ENCODE assay signal across 8 cellular contexts in genomic region chr7:43985904-43986864, GRCh38. TPM values are rescaled to one million over a fixed set of nuclear protein-coding genes. Genes with fewer than 3 reads are reported as not detected.
DNase-seq lines count a peak whose midpoint lies in the region; ATAC-seq and TF ChIP-seq lines count a peak whose summit lies in the region.
"Not testable (repeated sequence)": the region's sequence is repeated elsewhere in the genome, so short reads cannot be mapped to it uniquely, and the experiment has no call there.

No MANE protein-coding gene starts in this region.

- in situ Hi-C loops in ACHN (cut with HindIII; ENCODE audit: low pct_ligation_motif_present, low pct_unique_long_range_greater_than_20kb, low sequenced_read_pairs), result not testable (repeated sequence)

- POLR2A ChIA-PET in activated CD4-positive, alpha-beta memory T cell treated with anti-CD3 and anti-CD28 coated beads, Interleukin-2, amount 10 ng/mL, durations not matched to agents 7 days and 5 days (lab: Charles Lee), result not testable (repeated sequence)

- not testable (repeated sequence) for H3K27me3 Mint-ChIP-seq in activated CD4-positive, alpha-beta memory T cell treated with anti-CD3 and anti-CD28 coated beads, Interleukin-2, amount 10 ng/mL, durations not matched to agents 7 days and 5 days; chondrocyte (ENCODE audit: low read depth)

- H3K4me1 Mint-ChIP-seq in activated CD4-positive, alpha-beta memory T cell treated with anti-CD3 and anti-CD28 coated beads, Interleukin-2, amount 10 ng/mL, durations not matched to agents 7 days and 5 days; chondrocyte (ENCODE audit: low read depth): not testable (repeated sequence)

- not testable (repeated sequence) for H3K27ac Mint-ChIP-seq in activated CD4-positive, alpha-beta memory T cell treated with anti-CD3 and anti-CD28 coated beads, Interleukin-2, amount 10 ng/mL, durations not matched to agents 7 days and 5 days; chondrocyte (ENCODE audit: unreplicated experiment)

- CTCF ChIA-PET in activated CD4-positive, alpha-beta memory T cell treated with anti-CD3 and anti-CD28 coated beads, Interleukin-2, amount 10 ng/mL, durations not matched to agents 7 days and 5 days (lab: Charles Lee), result not testable (repeated sequence)

- not testable (repeated sequence) for H3K4me3 Mint-ChIP-seq in activated CD4-positive, alpha-beta memory T cell treated with anti-CD3 and anti-CD28 coated beads, Interleukin-2, amount 10 ng/mL, durations not matched to agents 7 days and 5 days
- peak overlapping the region; percentile 48 for H3K4me3 Mint-ChIP-seq in chondrocyte (ENCODE audit: unreplicated experiment)

- peak; percentile 70 for ATAC-seq in GM18873 (IDR thresholded peaks at IDR 0.05; ENCODE audit: low FRiP score, unreplicated experiment)
- ATAC-seq in HG03064 (IDR thresholded peaks at IDR 0.05; ENCODE audit: low read depth, unreplicated experiment), result peak; percentile 71

- H3K36me3 Mint-ChIP-seq in activated CD4-positive, alpha-beta memory T cell treated with anti-CD3 and anti-CD28 coated beads, Interleukin-2, amount 10 ng/mL, durations not matched to agents 7 days and 5 days (ENCODE audit: low read depth); chondrocyte (ENCODE audit: low read depth): not testable (repeated sequence)

- DNase-seq in ACHN (peak; percentile 80), NCI-H748 (lab: John Stamatoyannopoulos, UW; ENCODE audit: unreplicated experiment) (peak; percentile 69), iris pigment epithelial cell (ENCODE audit: low read depth) (peak; percentile 67)
- peak; percentile 84 for DNase-seq in activated CD4-positive, alpha-beta memory T cell treated with anti-CD3 and anti-CD28 coated beads, Interleukin-2, amount 10 ng/mL, durations not matched to agents 7 days and 5 days
- DNase-seq in chondrocyte (ENCODE audit: low spot score), result not testable (repeated sequence)
- DNase-seq in stimulated activated CD4-positive, alpha-beta T cell treated with anti-CD3 and anti-CD28 coated beads, Interleukin-12 subunit alpha, Interleukin-12 subunit beta, amount 100 ng/mL, for 4 hours, result peak; percentile 86

- not testable (repeated sequence) for H3K9me3 Mint-ChIP-seq in activated CD4-positive, alpha-beta memory T cell treated with anti-CD3 and anti-CD28 coated beads, Interleukin-2, amount 10 ng/mL, durations not matched to agents 7 days and 5 days; chondrocyte (ENCODE audit: low read depth)

- TF ChIP-seq CTCF in chondrocyte (IDR thresholded peaks at IDR 0.05), result peak; percentile 81

RNA-seq across cellular contexts. Expression of gene SPDYE1, which starts 11.5 kb away (rescaled TPM):
- not detected for total RNA-seq in activated CD4-positive, alpha-beta memory T cell treated with anti-CD3 and anti-CD28 coated beads, Interleukin-2, amount 10 ng/mL, durations not matched to agents 7 days and 5 days
- total RNA-seq in chondrocyte, result not detected in 3 replicates

RNA-seq across cellular contexts. Expression of gene DBNL, which starts 58.3 kb away (rescaled TPM):
- 100 to 1,000 TPM; 175 to 176 TPM for total RNA-seq in activated CD4-positive, alpha-beta memory T cell treated with anti-CD3 and anti-CD28 coated beads, Interleukin-2, amount 10 ng/mL, durations not matched to agents 7 days and 5 days
- 95.5 to 115 TPM (median 97.1 TPM) in 3 replicates for total RNA-seq in chondrocyte

RNA-seq across cellular contexts. Expression of gene UBE2D4, which starts 59.9 kb away (rescaled TPM):
- total RNA-seq in activated CD4-positive, alpha-beta memory T cell treated with anti-CD3 and anti-CD28 coated beads, Interleukin-2, amount 10 ng/mL, durations not matched to agents 7 days and 5 days, result 1 to 10 TPM; 5.3 to 6.8 TPM
- 15.4 to 26.8 TPM (median 22.5 TPM) in 3 replicates for total RNA-seq in chondrocyte
